ENCODE assay signal across 22 cellular contexts in the genomic region with DNA sequence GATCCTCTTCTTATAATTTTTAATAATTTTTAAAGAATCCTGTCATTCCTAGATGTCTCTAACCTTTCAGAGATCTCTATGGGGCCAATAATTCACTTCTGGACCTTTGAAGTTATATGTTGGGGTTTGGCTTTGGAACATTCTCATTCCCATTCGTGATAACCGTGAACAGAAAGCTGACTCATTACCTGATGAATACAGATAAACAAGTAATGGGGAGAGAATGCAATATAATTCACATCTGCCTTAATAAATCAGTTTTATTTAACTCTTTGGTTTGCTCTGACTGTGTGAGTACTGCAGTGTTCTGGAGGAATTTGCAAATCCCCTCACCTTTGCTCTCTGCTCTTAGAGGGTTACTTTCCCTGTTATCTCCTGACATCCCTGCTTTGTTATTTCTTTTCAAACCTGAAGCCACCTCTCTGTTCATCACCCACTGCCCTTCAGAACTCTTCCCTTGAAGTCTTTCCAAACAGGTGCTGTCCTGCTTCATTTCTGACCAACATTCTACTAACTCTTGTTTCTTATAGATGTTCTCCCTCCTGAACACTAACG.
DNase-seq lines count a peak whose midpoint lies in the region; ATAC-seq, FAIRE-seq and TF ChIP-seq lines count a peak whose summit lies in the region.
"Had no signal": no experiment of that assay in that cellular context is flagged by ENCODE, and none has a peak within 500 bp of the region (broad histone marks: within the 10 kb centered on the region; RNA-seq: fewer than 3 reads in every experiment).

No MANE protein-coding gene starts in this region.

- FAIRE-seq in endothelial cell of umbilical vein (lab: Jason Lieb, UNC): no peak
- FAIRE-seq: endometrium had no signal

- H3K27ac ChIP-seq in endothelial cell of umbilical vein (ENCODE audit: insufficient read depth, low read depth, low read length): peak overlapping the region; percentile 40
- H3K27ac ChIP-seq: sigmoid colon, thyroid gland had no signal

- H3K4me1 ChIP-seq in endothelial cell of umbilical vein (ENCODE audit: control insufficient read depth, extremely low read depth, insufficient read depth, low read length): peaks cover 46% of the 10 kb centered on the region
- H3K4me1 ChIP-seq in skeletal muscle satellite cell (ENCODE audit: control insufficient read depth, insufficient read depth, low read length): peaks cover 53% of the 10 kb centered on the region

- H3K9me3 Mint-ChIP-seq in activated CD4-positive, alpha-beta T cell treated with anti-CD3 and anti-CD28 coated beads, Interleukin-2, amount 10 ng/mL, durations not matched to agents 24 days and 14 days: peaks cover 4% of the 10 kb centered on the region
- H3K9me3 Mint-ChIP-seq: CD4-positive, CD25-positive, alpha-beta regulatory T cell; T-helper 1 cell treated with Interleukin-12 subunit alpha and Interleukin-12 subunit beta and Interleukin-4 antibody, amounts not matched to agents 30 μg/mL and 1 μg/mL, for 36 hours had no signal

- no peaks in the 10 kb centered on the region for H3K27me3 ChIP-seq in endothelial cell of umbilical vein (ENCODE audit: control insufficient read depth in 2 of 2, insufficient read depth in 2 of 2, low read length in 2 of 2)
- H3K27me3 ChIP-seq in skeletal muscle satellite cell (ENCODE audit: control insufficient read depth, insufficient read depth, low read length): no peaks in the 10 kb centered on the region
- H3K27me3 ChIP-seq: sigmoid colon, thyroid gland had no signal

- no peaks in the 10 kb centered on the region for H3K27me3 Mint-ChIP-seq in activated CD4-positive, alpha-beta T cell treated with anti-CD3 and anti-CD28 coated beads, Interleukin-2, amount 10 ng/mL, durations not matched to agents 24 days and 14 days

- CTCF ChIA-PET in endothelial cell of umbilical vein (lab: Charles Lee): interaction anchor here (1.5 kb wide), 1 partner anchor 12 kb away, joined by 3 read pairs; no protein-coding TSS in a partner anchor

- H3K9me1 ChIP-seq in endothelial cell of umbilical vein (replicated peaks; ENCODE audit: control insufficient read depth, extremely low read depth, insufficient read depth, low read length): no peaks in the 10 kb centered on the region

- H3K27ac Mint-ChIP-seq in activated CD4-positive, alpha-beta T cell treated with anti-CD3 and anti-CD28 coated beads, Interleukin-2, amount 10 ng/mL, durations not matched to agents 24 days and 14 days: no peak overlapping the region

- peaks cover 3% of the 10 kb centered on the region for H3K36me3 Mint-ChIP-seq in activated CD4-positive, alpha-beta T cell treated with anti-CD3 and anti-CD28 coated beads, Interleukin-2, amount 10 ng/mL, durations not matched to agents 24 days and 14 days (ENCODE audit: low read depth)

- no peaks in the 10 kb centered on the region for H3K9me3 ChIP-seq in endothelial cell of umbilical vein (replicated peaks; ENCODE audit: control insufficient read depth, insufficient read depth, low read length)
- no peaks in the 10 kb centered on the region for H3K9me3 ChIP-seq in skeletal muscle satellite cell (replicated peaks; ENCODE audit: low read length)
- H3K9me3 ChIP-seq: sigmoid colon, thyroid gland had no signal

- ATAC-seq in HG02588 (IDR thresholded peaks at IDR 0.05; ENCODE audit: unreplicated experiment) (no peak), GM18502 (IDR thresholded peaks at IDR 0.05; ENCODE audit: poor library complexity, unreplicated experiment) (no peak)

- H3K4me1 Mint-ChIP-seq in activated CD4-positive, alpha-beta T cell treated with anti-CD3 and anti-CD28 coated beads, Interleukin-2, amount 10 ng/mL, durations not matched to agents 24 days and 14 days: peaks cover 50% of the 10 kb centered on the region

- intact Hi-C loops in activated CD4-positive, alpha-beta T cell treated with anti-CD3 and anti-CD28 coated beads, Interleukin-2, amount 10 ng/mL, durations not matched to agents 24 days and 14 days (cut with micrococcal nuclease): loop anchor here (10.0 kb wide), 1 partner anchor 457 kb away; the partner anchor contains the start of gene SCAF11
- intact Hi-C loops in endothelial cell of umbilical vein (cut with micrococcal nuclease): no loop called here

- dilution Hi-C loops in endothelial cell of umbilical vein (cut with MboI; ENCODE audit: extremely low pct_ligation_motif_present, low sequenced_read_pairs): no loop called here

- no peaks in the 10 kb centered on the region for H4K20me1 ChIP-seq in endothelial cell of umbilical vein (replicated peaks; ENCODE audit: control insufficient read depth, extremely low read depth, insufficient read depth, low read length)

- H3K4me2 ChIP-seq in endothelial cell of umbilical vein (ENCODE audit: insufficient read depth, low read length) (peak overlapping the region; percentile 1), skeletal muscle satellite cell (ENCODE audit: low read length) (peak overlapping the region; percentile 27)

- no peak for TF ChIP-seq POLR2A in endothelial cell of umbilical vein (IDR thresholded peaks at IDR 0.05; ENCODE audit: low read depth, low read length)

- H3K4me3 ChIP-seq in endothelial cell of umbilical vein (replicated peaks in 1 of 3; ENCODE audit: insufficient read depth in 1 of 3, low read depth in 1 of 3, low read length in 3 of 3) (no peak overlapping the region), skeletal muscle satellite cell (ENCODE audit: low read length) (no peak overlapping the region)
- H3K4me3 ChIP-seq: sigmoid colon, thyroid gland had no signal

- no peak for TF ChIP-seq CTCF in endothelial cell of umbilical vein (IDR thresholded peaks at IDR 0.05; ENCODE audit: extremely low read depth in 1 of 2, insufficient read depth in 1 of 2, low read depth in 1 of 2, low read length in 2 of 2)

- no peak overlapping the region for H3K4me3 Mint-ChIP-seq in activated CD4-positive, alpha-beta T cell treated with anti-CD3 and anti-CD28 coated beads, Interleukin-2, amount 10 ng/mL, durations not matched to agents 24 days and 14 days
- H3K4me3 Mint-ChIP-seq: T-helper 1 cell treated with Interleukin-12 subunit alpha and Interleukin-12 subunit beta and Interleukin-4 antibody, amounts not matched to agents 30 μg/mL and 1 μg/mL, for 36 hours had no signal

- no TSS peak for BruUV-seq in endothelial cell of umbilical vein (replicated peaks; lab: Mats Ljungman, UMichigan)

- DNase-seq in activated CD4-positive, alpha-beta T cell treated with anti-CD3 and anti-CD28 coated beads, Interleukin-2, amount 10 ng/mL, durations not matched to agents 24 days and 14 days: peak; percentile 47
- DNase-seq in activated CD4-positive, alpha-beta T cell treated with anti-CD3 and anti-CD28 coated beads, Interleukin-2, amount 50 U/mL, for 48 hours: no peak
- peak; percentile 80 for DNase-seq in M059J (ENCODE audit: low read depth)
- DNase-seq in endothelial cell of umbilical vein (ENCODE audit: low read depth, low spot score): peak; percentile 62
- DNase-seq in NCI-H2107 treated with DMSO at 0.1 percent for 48 hours (lab: John Stamatoyannopoulos, UW; ENCODE audit: unreplicated experiment): no peak
- DNase-seq: 8988T; activated CD4-positive, alpha-beta T cell treated with anti-CD3 and anti-CD28 coated beads for 1 hour; activated CD8-positive, alpha-beta memory T cell treated with anti-CD3 and anti-CD28 coated beads, Interleukin-2, amount 50 U/mL, for 4 hours; CD4-positive, CD25-positive, alpha-beta regulatory T cell; DMS79; glutamatergic neuron; H7; midbrain; NCI-H2171; RPMI8226; sigmoid colon; thyroid gland had no signal

- no peaks in the 10 kb centered on the region for H3K36me3 ChIP-seq in endothelial cell of umbilical vein (ENCODE audit: control insufficient read depth in 2 of 2, extremely low read depth in 1 of 2, insufficient read depth in 2 of 2, low read length in 2 of 2)
- H3K36me3 ChIP-seq in skeletal muscle satellite cell (ENCODE audit: insufficient read depth, low read length): no peaks in the 10 kb centered on the region
- H3K36me3 ChIP-seq: sigmoid colon, thyroid gland had no signal

- no peak overlapping the region for H3K9ac ChIP-seq in endothelial cell of umbilical vein (replicated peaks; ENCODE audit: extremely low read depth, insufficient read depth, low read length)
- H3K9ac ChIP-seq in skeletal muscle satellite cell (ENCODE audit: low read depth, low read length): peak overlapping the region; percentile 40

- POLR2A ChIA-PET in endothelial cell of umbilical vein (lab: Charles Lee): no interaction called here

- H3K79me2 ChIP-seq in endothelial cell of umbilical vein (ENCODE audit: control insufficient read depth, insufficient read depth, low read length): no peaks in the 10 kb centered on the region

- H2AFZ ChIP-seq in endothelial cell of umbilical vein (ENCODE audit: low read depth, low read length): peak overlapping the region; percentile 28

TF ChIP-seq in endothelial cell of umbilical vein, 7 proteins besides CTCF, POLR2A, EP300 and RAD21:
- TF ChIP-seq POLR2AphosphoS5 (IDR thresholded peaks at IDR 0.05; ENCODE audit: insufficient read depth, low read depth, low read length): no peak
- TF ChIP-seq MYC (IDR thresholded peaks at IDR 0.05; ENCODE audit: low read depth, low read length): no peak
- TF ChIP-seq JUN (IDR thresholded peaks at IDR 0.05; ENCODE audit: borderline replicate concordance, insufficient read depth, insufficient read length, low read depth): no peak
- no peak for TF ChIP-seq MAX (IDR thresholded peaks at IDR 0.05; ENCODE audit: insufficient read depth, insufficient read length)
- TF ChIP-seq EZH2 (IDR thresholded peaks at IDR 0.05; ENCODE audit: borderline replicate concordance, low read depth, low read length, severe bottlenecking): no peak
- TF ChIP-seq GATA2 (IDR thresholded peaks at IDR 0.05; ENCODE audit: insufficient read depth, insufficient read length, low read depth, low read length): peak; percentile 72
- peak; percentile 62 for TF ChIP-seq FOS (IDR thresholded peaks at IDR 0.05; ENCODE audit: borderline replicate concordance, insufficient read depth, low read length)
TF ChIP-seq in endothelial cell of umbilical vein: peak in this region for 2.

Comparison
In these comparisons a context has a peak if more than half of its experiments do, and no peak if none do; other contexts are left out.
1. DNase-seq: peak in activated CD4-positive, alpha-beta T cell treated with anti-CD3 and anti-CD28 coated beads, Interleukin-2, amount 10 ng/mL, durations not matched to agents 24 days and 14 days (single experiment), M059J (single experiment) and endothelial cell of umbilical vein (single experiment); none in activated CD4-positive, alpha-beta T cell treated with anti-CD3 and anti-CD28 coated beads, Interleukin-2, amount 50 U/mL, for 48 hours (0 of 2) and NCI-H2107 treated with DMSO at 0.1 percent for 48 hours (single experiment).